ENCODE assay signal across 1 cellular context in the genomic region with DNA sequence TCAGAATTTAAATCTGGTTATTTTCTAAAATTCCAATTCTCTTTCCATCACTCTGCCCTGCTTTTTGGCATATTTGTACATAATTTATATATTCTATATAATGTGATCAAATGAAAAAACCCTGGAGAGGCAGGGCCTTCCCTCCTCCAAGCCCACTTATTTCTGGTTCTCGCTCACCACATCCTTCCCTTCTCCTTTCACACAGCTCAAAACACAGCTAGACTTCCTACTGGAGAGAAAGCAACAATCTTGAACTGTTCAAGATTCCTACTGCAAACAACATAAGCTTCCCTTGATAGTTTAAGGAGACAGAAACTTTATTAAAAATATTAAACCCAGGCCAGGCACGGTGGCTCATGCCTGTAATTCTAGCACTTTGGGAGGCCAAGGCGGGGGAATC.
TF ChIP-seq lines count a peak whose summit lies in the region.

No MANE protein-coding gene starts in this region.

TF ChIP-seq in K562, 482 proteins besides CTCF, POLR2A, EP300 and RAD21 (continued from another document):
- TF ChIP-seq, protein P1, sequence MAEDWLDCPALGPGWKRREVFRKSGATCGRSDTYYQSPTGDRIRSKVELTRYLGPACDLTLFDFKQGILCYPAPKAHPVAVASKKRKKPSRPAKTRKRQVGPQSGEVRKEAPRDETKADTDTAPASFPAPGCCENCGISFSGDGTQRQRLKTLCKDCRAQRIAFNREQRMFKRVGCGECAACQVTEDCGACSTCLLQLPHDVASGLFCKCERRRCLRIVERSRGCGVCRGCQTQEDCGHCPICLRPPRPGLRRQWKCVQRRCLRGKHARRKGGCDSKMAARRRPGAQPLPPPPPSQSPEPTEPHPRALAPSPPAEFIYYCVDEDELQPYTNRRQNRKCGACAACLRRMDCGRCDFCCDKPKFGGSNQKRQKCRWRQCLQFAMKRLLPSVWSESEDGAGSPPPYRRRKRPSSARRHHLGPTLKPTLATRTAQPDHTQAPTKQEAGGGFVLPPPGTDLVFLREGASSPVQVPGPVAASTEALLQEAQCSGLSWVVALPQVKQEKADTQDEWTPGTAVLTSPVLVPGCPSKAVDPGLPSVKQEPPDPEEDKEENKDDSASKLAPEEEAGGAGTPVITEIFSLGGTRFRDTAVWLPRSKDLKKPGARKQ (CRISPR knock-in tag; IDR thresholded peaks at IDR 0.05): no peak
- TF ChIP-seq, protein P2, sequence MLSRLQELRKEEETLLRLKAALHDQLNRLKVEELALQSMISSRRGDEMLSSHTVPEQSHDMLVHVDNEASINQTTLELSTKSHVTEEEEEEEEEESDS (CRISPR knock-in tag; IDR thresholded peaks at IDR 0.05): no peak
- TF ChIP-seq, protein P3, sequence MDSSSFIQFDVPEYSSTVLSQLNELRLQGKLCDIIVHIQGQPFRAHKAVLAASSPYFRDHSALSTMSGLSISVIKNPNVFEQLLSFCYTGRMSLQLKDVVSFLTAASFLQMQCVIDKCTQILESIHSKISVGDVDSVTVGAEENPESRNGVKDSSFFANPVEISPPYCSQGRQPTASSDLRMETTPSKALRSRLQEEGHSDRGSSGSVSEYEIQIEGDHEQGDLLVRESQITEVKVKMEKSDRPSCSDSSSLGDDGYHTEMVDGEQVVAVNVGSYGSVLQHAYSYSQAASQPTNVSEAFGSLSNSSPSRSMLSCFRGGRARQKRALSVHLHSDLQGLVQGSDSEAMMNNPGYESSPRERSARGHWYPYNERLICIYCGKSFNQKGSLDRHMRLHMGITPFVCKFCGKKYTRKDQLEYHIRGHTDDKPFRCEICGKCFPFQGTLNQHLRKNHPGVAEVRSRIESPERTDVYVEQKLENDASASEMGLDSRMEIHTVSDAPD (CRISPR knock-in tag; IDR thresholded peaks at IDR 0.05): no peak
- TF ChIP-seq TCFL5 (CRISPR knock-in tag; conservative IDR thresholded peaks at IDR 0.05) (no peak), ZNF41 (CRISPR knock-in tag; conservative IDR thresholded peaks at IDR 0.05) (no peak)
